8 cellular contexts compared by ENCODE assay signal in genomic region chr9:136843159-136843800, GRCh38. TPM values are rescaled to one million over a fixed set of nuclear protein-coding genes. Genes with fewer than 3 reads are reported as not detected.
A peak's percentile ranks its signal among the peaks of the same experiment; 100 is the strongest.
DNase-seq lines count a peak whose midpoint lies in the region; ATAC-seq and TF ChIP-seq lines count a peak whose summit lies in the region.
"Not testable (repeated sequence)": the region's sequence is repeated elsewhere in the genome, so short reads cannot be mapped to it uniquely, and the experiment has no call there.

No MANE protein-coding gene starts in this region.

- H3K9ac ChIP-seq in Karpas-422 (ENCODE audit: low read length): peak overlapping the region; percentile 59
- peak overlapping the region in 1 of 2 donors; percentile 24 for H3K9ac ChIP-seq in colonic mucosa (ENCODE audit: low read depth in 2 of 2, low read length in 2 of 2)

- H3K27me3 ChIP-seq in CD4-positive, alpha-beta memory T cell (ENCODE audit: insufficient read depth, low read length); Karpas-422 (ENCODE audit: low read length); layer of hippocampus (ENCODE audit: control insufficient read depth, insufficient read depth, low read length): not testable (repeated sequence)
- H3K27me3 ChIP-seq in colonic mucosa: peaks cover 19% of the 10 kb centered on the region
- peaks cover 64% of the 10 kb centered on the region for H3K27me3 ChIP-seq in neutrophil
- H3K27me3 ChIP-seq in suprapubic skin: peaks cover 40% of the 10 kb centered on the region

- not testable (repeated sequence) for H3K9me3 Mint-ChIP-seq in CD4-positive, alpha-beta memory T cell; T-cell; activated T-helper 17 cell treated with anti-CD3 and anti-CD28 coated beads, Interleukin-2, amount 50 U/mL, for 72 hours

- H3K79me2 ChIP-seq in Karpas-422 (ENCODE audit: low read length): not testable (repeated sequence)

- peak overlapping the region in 6 of 7 donors; percentile 10 to 73 (median 47) for H3K27ac Mint-ChIP-seq in CD4-positive, alpha-beta memory T cell
- H3K27ac Mint-ChIP-seq in T-cell; activated T-helper 17 cell treated with anti-CD3 and anti-CD28 coated beads, Interleukin-2, amount 50 U/mL, for 72 hours: not testable (repeated sequence)

- not testable (repeated sequence) for H3K36me3 ChIP-seq in CD4-positive, alpha-beta memory T cell (ENCODE audit: insufficient read depth, low read length); Karpas-422 (ENCODE audit: insufficient read depth, low read length); colonic mucosa
- H3K36me3 ChIP-seq in neutrophil: peaks cover 32% of the 10 kb centered on the region
- H3K36me3 ChIP-seq in suprapubic skin: peaks cover 18% of the 10 kb centered on the region

- not testable (repeated sequence) for H3K9me2 ChIP-seq in Karpas-422 (replicated peaks; ENCODE audit: insufficient read depth, low read length)

- POLR2A ChIA-PET in CD4-positive, alpha-beta memory T cell (lab: Charles Lee; ENCODE audit: partially characterized antibody): interaction anchor here (0.6 to 1.8 kb wide), 14 partner anchors 13 to 243 kb away, joined by 3 to 10 read pairs (median 4); partner anchors contain the start of genes EDF1, MAN1B1, PAXX and TRAF2
- POLR2A ChIA-PET in T-cell (lab: Charles Lee): not testable (repeated sequence)

- not testable (repeated sequence) for TF ChIP-seq EP300 in suprapubic skin (IDR thresholded peaks at IDR 0.05)

- TF ChIP-seq POLR2A in suprapubic skin (IDR thresholded peaks at IDR 0.05): not testable (repeated sequence)

- H3K4me3 Mint-ChIP-seq in CD4-positive, alpha-beta memory T cell: peak overlapping the region; percentile 54 to 78 (median 74)
- peak overlapping the region; percentile 57 to 64 (median 58) for H3K4me3 Mint-ChIP-seq in T-cell
- peak overlapping the region; percentile 48 for H3K4me3 Mint-ChIP-seq in activated T-helper 17 cell treated with anti-CD3 and anti-CD28 coated beads, Interleukin-2, amount 50 U/mL, for 72 hours

- peak overlapping the region; percentile 59 for H3K4me2 ChIP-seq in Karpas-422 (ENCODE audit: low read depth, low read length, poor library complexity, severe bottlenecking)

- WGBS in suprapubic skin: 0% methylated on average over 4 of the region's 21 CpGs

- not testable (repeated sequence) for DNase-seq in CD4-positive, alpha-beta memory T cell; Karpas-422; T-cell; colonic mucosa; suprapubic skin (ENCODE audit: low spot score in 2 of 2)

- H3K36me3 Mint-ChIP-seq in CD4-positive, alpha-beta memory T cell: peaks cover 0 to 15% of the 10 kb centered on the region in 2 donors
- not testable (repeated sequence) for H3K36me3 Mint-ChIP-seq in T-cell
- peaks cover 15% of the 10 kb centered on the region for H3K36me3 Mint-ChIP-seq in activated T-helper 17 cell treated with anti-CD3 and anti-CD28 coated beads, Interleukin-2, amount 50 U/mL, for 72 hours (ENCODE audit: low read depth)

- not testable (repeated sequence) for TF ChIP-seq CTCF in colonic mucosa (IDR thresholded peaks at IDR 0.05); neutrophil (IDR thresholded peaks at IDR 0.05); suprapubic skin (IDR thresholded peaks at IDR 0.05)

- H3K9me3 ChIP-seq in CD4-positive, alpha-beta memory T cell (ENCODE audit: control insufficient read depth in 1 of 2, low read length in 2 of 2); Karpas-422 (ENCODE audit: low read length); colonic mucosa; neutrophil; suprapubic skin: not testable (repeated sequence)

- not testable (repeated sequence) for H2AFZ ChIP-seq in Karpas-422 (ENCODE audit: low read length)

- not testable (repeated sequence) for ATAC-seq in T-cell (replicated peaks in 1 of 4); activated T-helper 17 cell treated with anti-CD3 and anti-CD28 coated beads, Interleukin-2, amount 50 U/mL, for 72 hours (replicated peaks)

- intact Hi-C loops in CD4-positive, alpha-beta memory T cell (cut with micrococcal nuclease): loop anchor here (5.0 kb wide), 1 partner anchor 36 kb away; the partner anchor contains the start of gene RABL6
- intact Hi-C loops in colonic mucosa (cut with DNase I): loop anchor here (10.0 kb wide), 1 partner anchor 48 kb away; the partner anchor contains the start of genes CCDC183 and TMEM141

- peaks cover 11 to 34% (median 17%) of the 10 kb centered on the region in 4 donors for H3K4me1 Mint-ChIP-seq in CD4-positive, alpha-beta memory T cell
- H3K4me1 Mint-ChIP-seq in T-cell: peaks cover 7 to 28% (median 22%) of the 10 kb centered on the region in 3 donors
- H3K4me1 Mint-ChIP-seq in activated T-helper 17 cell treated with anti-CD3 and anti-CD28 coated beads, Interleukin-2, amount 50 U/mL, for 72 hours: not testable (repeated sequence)

- H3K27me3 Mint-ChIP-seq in CD4-positive, alpha-beta memory T cell: peaks cover 6 to 11% of the 10 kb centered on the region in 2 donors
- H3K27me3 Mint-ChIP-seq in T-cell: peaks cover 6 to 22% of the 10 kb centered on the region in 2 donors
- not testable (repeated sequence) for H3K27me3 Mint-ChIP-seq in activated T-helper 17 cell treated with anti-CD3 and anti-CD28 coated beads, Interleukin-2, amount 50 U/mL, for 72 hours

- not testable (repeated sequence) for H4K20me1 ChIP-seq in Karpas-422 (ENCODE audit: insufficient read depth, low read depth, low read length)

- peaks cover 28% of the 10 kb centered on the region for H3K4me1 ChIP-seq in CD4-positive, alpha-beta memory T cell (ENCODE audit: insufficient read depth, low read length)
- H3K4me1 ChIP-seq in Karpas-422 (ENCODE audit: low read length) (peaks cover 35% of the 10 kb centered on the region), colonic mucosa (peaks cover 36% of the 10 kb centered on the region), neutrophil (ENCODE audit: control insufficient read depth in 1 of 2, insufficient read depth in 1 of 2, low read depth in 1 of 2, low read length in 1 of 2) (peaks cover 35 to 50% of the 10 kb centered on the region in 2 experiments), suprapubic skin (peaks cover 79% of the 10 kb centered on the region)

- not testable (repeated sequence) for H3K27ac ChIP-seq in CD4-positive, alpha-beta memory T cell (ENCODE audit: low read depth, low read length); colonic mucosa; neutrophil; suprapubic skin
- H3K27ac ChIP-seq in Karpas-422 (ENCODE audit: low read length) (peak overlapping the region; percentile 45; the same call in 1 of the 2 replicates), layer of hippocampus (ENCODE audit: low read depth, low read length) (peak overlapping the region; percentile 38)

- CTCF ChIA-PET in CD4-positive, alpha-beta memory T cell (lab: Charles Lee; ENCODE audit: partially characterized antibody): interaction anchor here (0.8 to 4.9 kb wide), 24 partner anchors 13 to 203 kb away, joined by 3 to 36 read pairs (median 6); partner anchors contain the start of genes CLIC3, FUT7, RABL6 and TRAF2
- CTCF ChIA-PET in T-cell (lab: Charles Lee): interaction anchor here (0.7 to 2.1 kb wide), 5 partner anchors 36 to 192 kb away, joined by 3 to 8 read pairs (median 5); partner anchors contain the start of gene RABL6 (in 1 of the 2)

- not testable (repeated sequence) for H3K4me3 ChIP-seq in CD4-positive, alpha-beta memory T cell (ENCODE audit: low read length in 2 of 2)
- H3K4me3 ChIP-seq in Karpas-422 (ENCODE audit: low read length) (peak overlapping the region; percentile 47; the same call in 1 of the 2 replicates), colonic mucosa (peak overlapping the region; percentile 43), neutrophil (ENCODE audit: low read depth in 1 of 2, low read length in 1 of 2) (peak overlapping the region; percentile 8 to 70), suprapubic skin (peak overlapping the region; percentile 48)

RNA-seq across cellular contexts. Expression of gene AJM1, which starts 1.0 kb away (rescaled TPM):
- 1 to 10 TPM; 2.4 to 2.8 TPM for total RNA-seq in CD4-positive, alpha-beta memory T cell
- polyA plus RNA-seq in CD4-positive, alpha-beta memory T cell: under 1 TPM in 1 of 2 donors, not detected in 1; 0.05 TPM
- total RNA-seq in Karpas-422 (2014; rRNA removed; shearing (Covaris generic); ENCODE audit: low replicate concordance): 1.9 and 5.0 TPM in 2 replicates
- total RNA-seq in T-cell (1 to 10 TPM; 2.1 to 7.5 (median 5.1) TPM), colonic mucosa (10 to 100 TPM; 11.5 to 17.1 TPM), suprapubic skin (1 to 10 TPM; 1.6 to 3.1 (median 2.2) TPM)
- 10 to 100 TPM in 1 of 2 donors, 1 to 10 TPM in 1; 4.3 to 12.9 TPM for total RNA-seq in activated T-helper 17 cell treated with anti-CD3 and anti-CD28 coated beads, Interleukin-2, amount 50 U/mL, for 72 hours

RNA-seq across cellular contexts. Expression of gene PHPT1, which starts 5.9 kb away (rescaled TPM):
- 10 to 100 TPM; 41.3 to 42.6 TPM for total RNA-seq in CD4-positive, alpha-beta memory T cell
- polyA plus RNA-seq in CD4-positive, alpha-beta memory T cell: 10 to 100 TPM; 88.4 to 94.0 TPM
- 82.5 and 164 TPM in 2 replicates for total RNA-seq in Karpas-422 (2014; rRNA removed; shearing (Covaris generic); ENCODE audit: low replicate concordance)
- total RNA-seq in T-cell: 10 to 100 TPM; 23.3 to 56.8 (median 43.5) TPM
- total RNA-seq in activated T-helper 17 cell treated with anti-CD3 and anti-CD28 coated beads, Interleukin-2, amount 50 U/mL, for 72 hours: 100 to 1,000 TPM; 138 to 194 TPM
- total RNA-seq in colonic mucosa: 100 to 1,000 TPM; 137 to 176 TPM
- total RNA-seq in suprapubic skin: 10 to 100 TPM; 41.9 to 64.2 (median 46.6) TPM

RNA-seq across cellular contexts. Expression of gene MAMDC4, which starts 8.9 kb away (rescaled TPM):
- 10 to 100 TPM in 1 of 2 experiments, 1 to 10 TPM in 1; 9.3 to 11.7 TPM for total RNA-seq in CD4-positive, alpha-beta memory T cell
- not detected for polyA plus RNA-seq in CD4-positive, alpha-beta memory T cell
- total RNA-seq in Karpas-422 (2014; rRNA removed; shearing (Covaris generic); ENCODE audit: low replicate concordance): 7.9 TPM in 2 replicates
- total RNA-seq in T-cell (10 to 100 TPM in 1 of 5 donors, 1 to 10 TPM in 4; 3.0 to 10.7 (median 7.1) TPM), colonic mucosa (10 to 100 TPM; 11.0 to 61.7 TPM), suprapubic skin (1 to 10 TPM; 1.3 to 3.9 (median 1.8) TPM)
- total RNA-seq in activated T-helper 17 cell treated with anti-CD3 and anti-CD28 coated beads, Interleukin-2, amount 50 U/mL, for 72 hours: 10 to 100 TPM; 18.6 to 27.4 TPM

RNA-seq across cellular contexts. Expression of gene EDF1, which starts 22.8 kb away (rescaled TPM):
- 100 to 1,000 TPM; 284 to 298 TPM for total RNA-seq in CD4-positive, alpha-beta memory T cell
- polyA plus RNA-seq in CD4-positive, alpha-beta memory T cell: 100 to 1,000 TPM; 273 to 357 TPM
- 152 and 302 TPM in 2 replicates for total RNA-seq in Karpas-422 (2014; rRNA removed; shearing (Covaris generic); ENCODE audit: low replicate concordance)
- total RNA-seq in T-cell: 100 to 1,000 TPM; 236 to 314 (median 297) TPM
- total RNA-seq in activated T-helper 17 cell treated with anti-CD3 and anti-CD28 coated beads, Interleukin-2, amount 50 U/mL, for 72 hours: 100 to 1,000 TPM; 221 to 265 TPM
- 100 to 1,000 TPM; 442 to 494 TPM for total RNA-seq in colonic mucosa
- total RNA-seq in suprapubic skin: 100 to 1,000 TPM; 236 to 328 (median 311) TPM

RNA-seq across cellular contexts. Expression of gene RABL6, which starts 35.5 kb away (rescaled TPM):
- 10 to 100 TPM; 65.1 to 70.9 TPM for total RNA-seq in CD4-positive, alpha-beta memory T cell
- polyA plus RNA-seq in CD4-positive, alpha-beta memory T cell: 10 to 100 TPM in 1 of 2 donors, 1 to 10 TPM in 1; 5.1 to 18.2 TPM
- 43.1 and 78.1 TPM in 2 replicates for total RNA-seq in Karpas-422 (2014; rRNA removed; shearing (Covaris generic); ENCODE audit: low replicate concordance)
- total RNA-seq in T-cell: 10 to 100 TPM; 60.5 to 86.7 (median 82.8) TPM
- 100 to 1,000 TPM in 1 of 2 donors, 10 to 100 TPM in 1; 51.5 to 108 TPM for total RNA-seq in activated T-helper 17 cell treated with anti-CD3 and anti-CD28 coated beads, Interleukin-2, amount 50 U/mL, for 72 hours
- 100 to 1,000 TPM; 126 to 163 TPM for total RNA-seq in colonic mucosa
- total RNA-seq in suprapubic skin: 10 to 100 TPM; 54.2 to 70.7 (median 61.0) TPM
